Comparison of ENCODE assay signal across 24 cellular contexts in the genomic region with DNA sequence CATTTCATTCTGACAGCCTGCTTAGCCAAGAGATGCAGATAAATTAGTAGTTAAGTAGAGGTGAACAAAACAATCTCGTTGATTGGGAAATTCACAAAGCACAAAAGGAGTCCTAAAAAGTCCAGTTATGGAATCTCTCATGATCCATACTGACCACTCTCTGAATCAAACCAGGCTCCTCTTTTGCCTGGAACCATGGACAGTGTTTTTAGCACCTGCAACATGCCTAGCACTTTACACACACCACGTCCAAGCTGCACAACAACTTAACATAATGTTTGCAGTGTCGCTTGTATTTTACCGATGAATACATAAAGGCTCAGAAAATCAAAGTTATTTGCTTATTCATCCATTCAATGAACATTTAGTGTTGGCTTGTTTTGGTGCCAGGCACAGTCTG.
"Had no signal": no experiment of that assay in that cellular context is flagged by ENCODE, and none has a peak within 500 bp of the region (broad histone marks: within the 10 kb centered on the region; RNA-seq: fewer than 3 reads in every experiment).

No MANE protein-coding gene starts in this region.

- H3K4me3 ChIP-seq: colonic mucosa, coronary artery, dorsolateral prefrontal cortex, esophagus muscularis mucosa, esophagus squamous epithelium, gastrocnemius medialis, gastroesophageal sphincter, heart left ventricle, heart right ventricle had no signal

- ATAC-seq: effector memory CD8-positive, alpha-beta T cell; esophagus mucosa; foreskin keratinocyte; gastrocnemius medialis; gastroesophageal sphincter; heart right ventricle had no signal

- H3K4me1 ChIP-seq: colonic mucosa, esophagus squamous epithelium, foreskin keratinocyte, gastrocnemius medialis, gastroesophageal sphincter had no signal

- DNase-seq: colonic mucosa; cortex of kidney; dermis blood vessel endothelial cell; dorsolateral prefrontal cortex; effector CD4-positive, alpha-beta T cell; effector CD8-positive, alpha-beta T cell; effector memory CD4-positive, alpha-beta T cell; effector memory CD8-positive, alpha-beta T cell; endodermal cell; erythroblast; esophagus squamous epithelium; foreskin fibroblast; foreskin keratinocyte; foreskin melanocyte; gastrocnemius medialis; glutamatergic neuron; head of caudate nucleus; heart left ventricle; heart right ventricle had no signal

- H3K27me3 ChIP-seq: colonic mucosa, foreskin keratinocyte, heart left ventricle had no signal

- H3K9me3 ChIP-seq: colonic mucosa, esophagus muscularis mucosa, esophagus squamous epithelium, gastrocnemius medialis, gastroesophageal sphincter, heart left ventricle, heart right ventricle had no signal

- H3K36me3 ChIP-seq: colonic mucosa, esophagus muscularis mucosa, esophagus squamous epithelium, gastrocnemius medialis, gastroesophageal sphincter, heart left ventricle, heart right ventricle had no signal

- H3K27ac ChIP-seq: colonic mucosa, coronary artery, dorsolateral prefrontal cortex, epithelial cell of prostate, esophagus muscularis mucosa, esophagus squamous epithelium, foreskin keratinocyte, gastrocnemius medialis, gastroesophageal sphincter, heart left ventricle, heart right ventricle had no signal
